In genomic region chr3:85567074-85567676, GRCh38 we compare ENCODE assay signal across 8 cellular contexts.
A peak's percentile ranks its signal among the peaks of the same experiment; 100 is the strongest.
DNase-seq lines count a peak whose midpoint lies in the region; ATAC-seq and TF ChIP-seq lines count a peak whose summit lies in the region.
"Had no signal": no experiment of that assay in that cellular context is flagged by ENCODE, and none has a peak within 500 bp of the region (broad histone marks: within the 10 kb centered on the region; RNA-seq: fewer than 3 reads in every experiment).

No MANE protein-coding gene starts in this region.

- CTCF ChIA-PET in activated CD4-positive, alpha-beta memory T cell treated with anti-CD3 and anti-CD28 coated beads, Interleukin-2, amount 10 ng/mL, durations not matched to agents 7 days and 5 days (lab: Charles Lee) = interaction anchor here (0.5 to 0.8 kb wide), 2 partner anchors 20 to 1307 kb away, joined by 3 to 5 read pairs; no protein-coding TSS in a partner anchor

- POLR2A ChIA-PET in activated CD4-positive, alpha-beta memory T cell treated with anti-CD3 and anti-CD28 coated beads, Interleukin-2, amount 10 ng/mL, durations not matched to agents 7 days and 5 days (lab: Charles Lee) = no interaction called here

- no peak overlapping the region for H3K4me3 Mint-ChIP-seq in activated CD4-positive, alpha-beta memory T cell treated with anti-CD3 and anti-CD28 coated beads, Interleukin-2, amount 10 ng/mL, durations not matched to agents 7 days and 5 days

- no peaks in the 10 kb centered on the region for H3K36me3 ChIP-seq in tibial nerve
- H3K36me3 ChIP-seq: neutrophil had no signal

- no peak overlapping the region for H3K27ac ChIP-seq in tibial nerve
- H3K27ac ChIP-seq: neutrophil had no signal

- H3K9me3 ChIP-seq in tibial nerve = no peaks in the 10 kb centered on the region
- H3K9me3 ChIP-seq: neutrophil had no signal

- ATAC-seq in GM21367 (IDR thresholded peaks at IDR 0.05; ENCODE audit: unreplicated experiment) = peak; percentile 65

- TF ChIP-seq EP300 in tibial nerve (IDR thresholded peaks at IDR 0.05) = no peak

- TF ChIP-seq POLR2A in tibial nerve (IDR thresholded peaks at IDR 0.05) = no peak

- H3K4me1 Mint-ChIP-seq in activated CD4-positive, alpha-beta memory T cell treated with anti-CD3 and anti-CD28 coated beads, Interleukin-2, amount 10 ng/mL, durations not matched to agents 7 days and 5 days = no peaks in the 10 kb centered on the region

- H3K27ac Mint-ChIP-seq in activated CD4-positive, alpha-beta memory T cell treated with anti-CD3 and anti-CD28 coated beads, Interleukin-2, amount 10 ng/mL, durations not matched to agents 7 days and 5 days = no peak overlapping the region

- no peaks in the 10 kb centered on the region for H3K27me3 ChIP-seq in tibial nerve
- H3K27me3 ChIP-seq: neutrophil had no signal

- TF ChIP-seq CTCF in tibial nerve (IDR thresholded peaks at IDR 0.05) = peak; percentile 31 to 68 (median 34)

- H3K9me3 Mint-ChIP-seq in activated CD4-positive, alpha-beta memory T cell treated with anti-CD3 and anti-CD28 coated beads, Interleukin-2, amount 10 ng/mL, durations not matched to agents 7 days and 5 days = no peaks in the 10 kb centered on the region

- H3K36me3 Mint-ChIP-seq in activated CD4-positive, alpha-beta memory T cell treated with anti-CD3 and anti-CD28 coated beads, Interleukin-2, amount 10 ng/mL, durations not matched to agents 7 days and 5 days (ENCODE audit: low read depth) = no peaks in the 10 kb centered on the region

- no peaks in the 10 kb centered on the region for H3K27me3 Mint-ChIP-seq in activated CD4-positive, alpha-beta memory T cell treated with anti-CD3 and anti-CD28 coated beads, Interleukin-2, amount 10 ng/mL, durations not matched to agents 7 days and 5 days

- no peak overlapping the region for H3K4me3 ChIP-seq in tibial nerve

- H3K4me1 ChIP-seq in tibial nerve = no peaks in the 10 kb centered on the region

- 12 to 14% methylated on average over 5 of the region's 5 CpGs for WGBS in tibial nerve, 2 donors

- peak; percentile 3 for DNase-seq in ELR (ENCODE audit: low read depth)
- peak; percentile 49 for DNase-seq in NAMALWA (ENCODE audit: low spot score)
- DNase-seq in activated CD4-positive, alpha-beta memory T cell treated with anti-CD3 and anti-CD28 coated beads, Interleukin-2, amount 10 ng/mL, durations not matched to agents 7 days and 5 days = peak; percentile 24
- DNase-seq in iPS-NIHi11 (ENCODE audit: low spot score) = peak; percentile 70
- DNase-seq in tibial nerve (ENCODE audit: low spot score in 2 of 2) = peak; percentile 23 to 60
- no peak for DNase-seq in NCI-H1694 (lab: John Stamatoyannopoulos, UW)
